Comparison of ENCODE assay signal across 8 cellular contexts in the genomic region with DNA sequence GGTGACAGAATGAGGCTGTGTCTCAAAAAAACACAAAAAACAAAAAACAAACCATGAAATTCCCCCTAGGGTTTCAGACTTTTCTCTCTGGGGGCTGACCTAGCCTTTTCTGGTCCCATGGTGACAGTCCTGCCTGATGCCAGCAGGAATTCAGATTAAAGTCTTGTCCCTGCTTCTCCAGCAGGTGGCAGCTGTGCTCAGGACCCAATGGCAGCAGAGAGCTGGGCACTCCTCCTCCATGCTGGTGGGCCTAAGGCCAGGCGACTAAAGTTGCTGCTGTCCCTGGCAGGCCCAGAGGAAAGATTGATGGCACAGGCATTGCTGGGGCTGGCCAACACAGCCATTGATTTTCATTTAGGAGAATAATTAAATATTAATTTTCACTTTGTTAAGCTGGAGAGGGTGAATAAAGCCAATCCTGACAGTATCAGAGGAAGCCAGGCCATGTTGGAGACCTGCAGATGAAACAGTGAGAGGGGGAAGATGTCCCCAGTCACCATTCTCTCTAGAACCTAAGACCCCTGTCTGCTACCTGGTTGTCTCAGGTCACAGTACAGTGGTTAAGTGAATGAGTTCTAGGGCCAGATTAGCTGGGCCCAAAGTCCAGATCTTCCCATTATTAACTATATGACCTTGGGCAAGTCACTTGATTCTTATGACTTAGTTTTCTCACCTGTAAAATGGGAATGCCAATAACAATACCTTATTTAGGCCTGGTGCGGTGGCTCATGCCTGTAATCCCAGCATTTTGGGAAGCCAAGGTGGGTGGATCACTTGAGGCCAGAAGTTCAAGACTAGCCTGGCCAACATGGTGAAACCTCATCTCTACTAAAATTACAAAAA. TPM values are rescaled to one million over a fixed set of nuclear protein-coding genes. Genes with fewer than 3 reads are reported as not detected.
DNase-seq lines count a peak whose midpoint lies in the region; ATAC-seq and TF ChIP-seq lines count a peak whose summit lies in the region.

No MANE protein-coding gene starts in this region.

- TF ChIP-seq RAD21 in Ishikawa (IDR thresholded peaks at IDR 0.05; ENCODE audit: low read depth), result peak; percentile 88

- no peaks in the 10 kb centered on the region for H3K4me1 ChIP-seq in Panc1 (ENCODE audit: control insufficient read depth, insufficient read depth, low read length)

- H3K4me3 Mint-ChIP-seq in type B pancreatic cell, result no peak overlapping the region

- H3K9me3 Mint-ChIP-seq in type B pancreatic cell, result no peaks in the 10 kb centered on the region

- H3K4me3 ChIP-seq in Panc1 (ENCODE audit: low read depth in 2 of 2, low read length in 2 of 2) (no peak overlapping the region), fibroblast of the aortic adventitia (ENCODE audit: low read depth, low read length) (no peak overlapping the region)

- no TSS peak for BruUV-seq in Panc1 (replicated peaks; lab: Mats Ljungman, UMichigan)

- H3K36me3 Mint-ChIP-seq in type B pancreatic cell, result no peaks in the 10 kb centered on the region

- no peaks in the 10 kb centered on the region for H3K4me1 Mint-ChIP-seq in type B pancreatic cell (ENCODE audit: unreplicated experiment)

- intact Hi-C loops in Panc1 (cut with micrococcal nuclease; ENCODE audit: unreplicated experiment), result no loop called here

- CTCF ChIA-PET in Panc1 (lab: Charles Lee), result no interaction called here

- no peaks in the 10 kb centered on the region for H3K36me3 ChIP-seq in Panc1 (ENCODE audit: control insufficient read depth, insufficient read depth, low read length)

- ATAC-seq in Panc1, result peak; percentile 93

- no peak for TF ChIP-seq EP300 in Ishikawa (IDR thresholded peaks at IDR 0.05; ENCODE audit: borderline replicate concordance)

- no peaks in the 10 kb centered on the region for H3K9me3 ChIP-seq in Panc1 (ENCODE audit: control insufficient read depth, insufficient read depth, low read depth, low read length)

- DNase-seq in NK-92 treated with Interleukin-12 subunit alpha and Interleukin-12 subunit beta, amount 100 ng/mL, for 24 hours (lab: John Stamatoyannopoulos, UW), result peak; percentile 28
- no peak for DNase-seq in NK-92 (lab: John Stamatoyannopoulos, UW; ENCODE audit: unreplicated experiment)
- DNase-seq in Panc1 (ENCODE audit: low read depth, low spot score), result peak; percentile 39
- peak; percentile 68 to 76 for DNase-seq in activated T-cell treated with anti-CD3 and anti-CD28 coated beads, Interleukin-2, amount 50 U/mL, for 48 hours
- DNase-seq in fibroblast of the aortic adventitia (ENCODE audit: low read depth), result peak; percentile 74
- peak in 42 of 56 donors; percentile 3 to 65 (median 28) for DNase-seq in nucleus accumbens (lab: John Stamatoyannopoulos, UW)
- peak; percentile 67 for DNase-seq in type B pancreatic cell (ENCODE audit: extremely low spot score, unreplicated experiment)

- no peaks in the 10 kb centered on the region; the same call in 1 of the 2 replicates for H3K27me3 ChIP-seq in Panc1 (ENCODE audit: control insufficient read depth, insufficient read depth, low read length)

- H3K27me3 Mint-ChIP-seq in type B pancreatic cell, result peaks cover 39% of the 10 kb centered on the region

- POLR2A ChIA-PET in Panc1 (lab: Charles Lee), result no interaction called here

- in situ Hi-C loops in Panc1 (cut with HindIII; ENCODE audit: low pct_unique_long_range_greater_than_20kb, low sequenced_read_pairs), result no loop called here

- no peak overlapping the region for H3K27ac ChIP-seq in Panc1 (ENCODE audit: low read length)

- TF ChIP-seq CTCF in Panc1 (IDR thresholded peaks at IDR 0.05) (peak; percentile 93), fibroblast of the aortic adventitia (IDR thresholded peaks at IDR 0.05; ENCODE audit: insufficient read depth, low read length) (peak; percentile 79), type B pancreatic cell (conservative IDR thresholded peaks at IDR 0.05) (peak; percentile 82)

- no peak overlapping the region for H3K27ac Mint-ChIP-seq in type B pancreatic cell

TF ChIP-seq in Ishikawa, 13 proteins besides CTCF, POLR2A, EP300 and RAD21:
- no peak for TF ChIP-seq FOXM1 (IDR thresholded peaks at IDR 0.05; ENCODE audit: borderline replicate concordance, low read depth)
- TF ChIP-seq YY1 (IDR thresholded peaks at IDR 0.05; ENCODE audit: low read depth), result peak; percentile 62; the same call in 1 of the 2 replicates

RNA-seq across cellular contexts. Expression of gene CELF6, which starts 7.1 kb away (rescaled TPM):
- total RNA-seq in Panc1 (2021; ENCODE audit: unreplicated experiment) (not detected), fibroblast of the aortic adventitia (ENCODE audit: low replicate concordance) (0.18 and 1.6 TPM in 2 replicates), type B pancreatic cell (ENCODE audit: low replicate concordance) (0.45 and 1.9 TPM in 2 replicates)
- 0.08 TPM for polyA plus RNA-seq in Panc1 (2012; ENCODE audit: insufficient read length)

RNA-seq across cellular contexts. Expression of gene PARP6, which starts 40.5 kb away (rescaled TPM):
- 85.7 TPM for total RNA-seq in Panc1 (2021; ENCODE audit: unreplicated experiment)
- 64.5 TPM for polyA plus RNA-seq in Panc1 (2012; ENCODE audit: insufficient read length)
- 28.7 and 41.7 TPM in 2 replicates for total RNA-seq in fibroblast of the aortic adventitia (ENCODE audit: low replicate concordance)
- 74.6 and 97.5 TPM in 2 replicates for total RNA-seq in type B pancreatic cell (ENCODE audit: low replicate concordance)
